20 cellular contexts compared by ENCODE assay signal in genomic region chr17:75489511-75489955, GRCh38. TPM values are rescaled to one million over a fixed set of nuclear protein-coding genes. Genes with fewer than 3 reads are reported as not detected.
DNase-seq lines count a peak whose midpoint lies in the region; ATAC-seq and TF ChIP-seq lines count a peak whose summit lies in the region.
"Had no signal": no experiment of that assay in that cellular context is flagged by ENCODE, and none has a peak within 500 bp of the region (broad histone marks: within the 10 kb centered on the region; RNA-seq: fewer than 3 reads in every experiment).

No MANE protein-coding gene starts in this region.

- 77 to 84% methylated on average over 10 to 14 of the region's 14 CpGs for WGBS in body of pancreas, 2 donors

- H3K27me3 ChIP-seq in left ventricle myocardium inferior (ENCODE audit: low read depth) (no peaks in the 10 kb centered on the region), body of pancreas (no peaks in the 10 kb centered on the region), A673 (replicated peaks; ENCODE audit: insufficient read depth, low read depth, low read length, poor library complexity) (no peaks in the 10 kb centered on the region)
- H3K27me3 ChIP-seq: vagina had no signal

- TF ChIP-seq POLR2A in body of pancreas (IDR thresholded peaks at IDR 0.05), result no peak

- no peak for DNase-seq in left ventricle myocardium inferior
- DNase-seq in cardiac septum (ENCODE audit: low spot score), result no peak
- no peak for DNase-seq in body of pancreas
- DNase-seq in neural crest cell (ENCODE audit: low read depth, low spot score), result no peak
- no peak for DNase-seq in A673 (ENCODE audit: low spot score)
- no peak for DNase-seq in COR-L47 (lab: John Stamatoyannopoulos, UW)
- DNase-seq: activated CD8-positive, alpha-beta memory T cell treated with anti-CD3 and anti-CD28 coated beads for 24 hours; activated gamma-delta T cell treated with Interleukin-2 at 50 U/mL for 16 hours; activated T-cell treated with anti-CD3 and anti-CD28 coated beads, Interleukin-2, amount 50 U/mL, for 1 hour; CD8-positive, alpha-beta T cell; KBM-7; MM.1S; NCI-H1417 treated with DMSO at 0.1 percent for 48 hours; NCI-H446 treated with DMSO at 0.1 percent for 48 hours; Right ventricle myocardium superior; stimulated activated CD4-positive, alpha-beta T cell treated with anti-CD3 and anti-CD28 coated beads, Interleukin-2, amount 100 ng/mL, for 24 hours had no signal

- H3K9me3 ChIP-seq in left ventricle myocardium inferior (replicated peaks) (no peaks in the 10 kb centered on the region), body of pancreas (no peaks in the 10 kb centered on the region), A673 (ENCODE audit: low read depth, low read length, poor library complexity, severe bottlenecking) (no peaks in the 10 kb centered on the region)
- H3K9me3 ChIP-seq: vagina had no signal

- peaks cover 63% of the 10 kb centered on the region for H3K4me1 ChIP-seq in left ventricle myocardium inferior
- peaks cover 12% of the 10 kb centered on the region for H3K4me1 ChIP-seq in body of pancreas
- H3K4me1 ChIP-seq in A673 (ENCODE audit: insufficient read depth, low read length, poor library complexity, severe bottlenecking), result no peaks in the 10 kb centered on the region
- H3K4me1 ChIP-seq: vagina had no signal

- H3K27ac ChIP-seq in left ventricle myocardium inferior (replicated peaks) (peak overlapping the region; percentile 56), body of pancreas (peak overlapping the region in 3 of 4 donors; percentile 6 to 72 (median 46)), A673 (ENCODE audit: low read depth, low read length, poor library complexity, severe bottlenecking) (no peak overlapping the region)
- H3K27ac ChIP-seq: vagina had no signal

- H3K27me3 Mint-ChIP-seq in neural crest cell (ENCODE audit: low read depth), result no peaks in the 10 kb centered on the region

- H3K4me1 Mint-ChIP-seq in neural crest cell, result peaks cover 10% of the 10 kb centered on the region

- no peak overlapping the region for H3K4me3 Mint-ChIP-seq in neural crest cell
- H3K4me3 Mint-ChIP-seq: CD8-positive, alpha-beta T cell had no signal

- no peak for ATAC-seq in body of pancreas
- no peak for ATAC-seq in GM18867 (IDR thresholded peaks at IDR 0.05; ENCODE audit: unreplicated experiment)
- ATAC-seq: CD8-positive, alpha-beta T cell had no signal

- intact Hi-C loops in left ventricle myocardium inferior (cut with micrococcal nuclease), result no loop called here
- intact Hi-C loops in cardiac septum (cut with DNase I), result loop anchor here (5.0 kb wide), 1 partner anchor 62 kb away; no protein-coding TSS in a partner anchor
- intact Hi-C loops in body of pancreas (cut with DNase I), result loop anchor here (10.0 kb wide), 1 partner anchor 65 kb away; no protein-coding TSS in a partner anchor
- intact Hi-C loops in A673 (cut with micrococcal nuclease; ENCODE audit: unreplicated experiment), result no loop called here

- no peaks in the 10 kb centered on the region for H3K36me3 Mint-ChIP-seq in neural crest cell (ENCODE audit: low read depth)

- H3K27ac Mint-ChIP-seq in neural crest cell (ENCODE audit: unreplicated experiment), result peak overlapping the region; percentile 50

- CTCF ChIA-PET in A673 (lab: Charles Lee), result no interaction called here

- no peak for TF ChIP-seq CTCF in left ventricle myocardium inferior (IDR thresholded peaks at IDR 0.05; ENCODE audit: borderline replicate concordance)
- no peak for TF ChIP-seq CTCF in body of pancreas (IDR thresholded peaks at IDR 0.05)
- TF ChIP-seq CTCF in neural crest cell (conservative IDR thresholded peaks at IDR 0.05), result no peak
- no peak for TF ChIP-seq CTCF in A673 (conservative IDR thresholded peaks at IDR 0.05; ENCODE audit: low read depth, low read length)

- H3K4me3 ChIP-seq in left ventricle myocardium inferior (no peak overlapping the region), body of pancreas (no peak overlapping the region), A673 (ENCODE audit: low read depth, low read length, poor library complexity, severe bottlenecking) (no peak overlapping the region)
- H3K4me3 ChIP-seq: smooth muscle cell, vagina had no signal

- H3K36me3 ChIP-seq in left ventricle myocardium inferior (peaks cover 34% of the 10 kb centered on the region), body of pancreas (replicated peaks in 1 of 2; ENCODE audit: insufficient read depth in 1 of 2, low read depth in 2 of 2) (peaks cover 0 to 11% of the 10 kb centered on the region in 2 donors), A673 (ENCODE audit: insufficient read depth, low read length, poor library complexity, severe bottlenecking) (peaks cover 14% of the 10 kb centered on the region)

- H3K9me3 Mint-ChIP-seq in neural crest cell, result no peaks in the 10 kb centered on the region
- H3K9me3 Mint-ChIP-seq: CD8-positive, alpha-beta T cell had no signal

- POLR2A ChIA-PET in A673 (lab: Charles Lee; ENCODE audit: low non-redundant PET), result no interaction called here

- no TSS peak for BruUV-seq in A673 (replicated peaks; lab: Mats Ljungman, UMichigan)

RNA-seq across cellular contexts. Expression of gene CASKIN2, which starts 25.8 kb away (rescaled TPM):
- 34.3 TPM for total RNA-seq in left ventricle myocardium inferior
- total RNA-seq in cardiac septum, result 48.2 TPM
- 10 to 100 TPM in 1 of 2 donors, 1 to 10 TPM in 1; 9.1 to 16.2 TPM for total RNA-seq in body of pancreas
- 42.3 and 44.5 TPM in 2 replicates for total RNA-seq in neural crest cell
- total RNA-seq in A673 (2021), result 32.6 and 32.7 TPM in 2 replicates

RNA-seq across cellular contexts. Expression of gene TSEN54, which starts 26.8 kb away (rescaled TPM):
- total RNA-seq in left ventricle myocardium inferior, result 6.8 TPM
- total RNA-seq in cardiac septum, result 7.7 TPM
- total RNA-seq in body of pancreas, result 100 to 1,000 TPM in 1 of 2 donors, 10 to 100 TPM in 1; 63.8 to 123 TPM
- total RNA-seq in neural crest cell, result 48.1 and 49.0 TPM in 2 replicates
- total RNA-seq in A673 (2021), result 36.5 and 36.6 TPM in 2 replicates

RNA-seq across cellular contexts. Expression of gene TMEM94, which starts 33.1 kb away (rescaled TPM):
- total RNA-seq in left ventricle myocardium inferior, result 38.8 TPM
- total RNA-seq in cardiac septum, result 56.6 TPM
- total RNA-seq in body of pancreas, result 100 to 1,000 TPM in 1 of 2 donors, 10 to 100 TPM in 1; 27.2 to 145 TPM
- 117 and 131 TPM in 2 replicates for total RNA-seq in neural crest cell
- total RNA-seq in A673 (2021), result 67.0 and 84.7 TPM in 2 replicates

RNA-seq across cellular contexts. Expression of gene LLGL2, which starts 36.0 kb away (rescaled TPM):
- 2.0 TPM for total RNA-seq in left ventricle myocardium inferior
- total RNA-seq in cardiac septum, result 4.7 TPM
- 100 to 1,000 TPM; 113 to 251 TPM for total RNA-seq in body of pancreas
- total RNA-seq in neural crest cell, result 3.4 and 4.3 TPM in 2 replicates
- 10.8 and 14.4 TPM in 2 replicates for total RNA-seq in A673 (2021)
- total RNA-seq: HT1080 had no signal

Comparison
In these comparisons a context has a peak if more than half of its experiments do, and no peak if none do; other contexts are left out.
1. intact Hi-C loops: an anchor here in cardiac septum (5.0 kb wide) and body of pancreas (10.0 kb wide); none called in left ventricle myocardium inferior and A673.